Comparison of ENCODE assay signal across 22 cellular contexts in the genomic region with DNA sequence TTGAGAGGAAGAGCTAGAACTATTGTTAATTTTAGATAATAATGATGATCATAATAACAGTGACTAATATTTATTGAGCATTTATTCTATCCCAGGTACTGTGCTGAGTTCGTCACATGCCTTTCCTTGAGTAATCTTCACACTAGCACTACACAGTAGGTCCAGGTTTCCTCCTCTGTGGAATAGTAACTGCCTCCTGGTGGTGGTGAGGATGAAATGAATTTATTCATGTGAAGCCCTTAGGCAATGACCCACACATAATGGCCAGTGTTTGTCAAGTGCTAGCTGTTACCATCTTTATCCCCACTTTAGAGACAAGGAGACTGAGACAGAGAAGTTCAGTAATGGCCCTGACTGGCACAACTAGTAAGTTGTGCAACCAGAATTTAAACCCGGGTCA. TPM values are rescaled to one million over a fixed set of nuclear protein-coding genes. Genes with fewer than 3 reads are reported as not detected.
DNase-seq lines count a peak whose midpoint lies in the region; ATAC-seq, FAIRE-seq and TF ChIP-seq lines count a peak whose summit lies in the region.
"Had no signal": no experiment of that assay in that cellular context is flagged by ENCODE, and none has a peak within 500 bp of the region (broad histone marks: within the 10 kb centered on the region; RNA-seq: fewer than 3 reads in every experiment).

No MANE protein-coding gene starts in this region.

- CTCF ChIA-PET in activated naive CD4-positive, alpha-beta T cell treated with anti-CD3 and anti-CD28 coated beads, Interleukin-2, amount 10 ng/mL, durations not matched to agents 7 days and 5 days (lab: Charles Lee) = interaction anchor here (0.6 to 2.2 kb wide), 5 partner anchors 30 to 271 kb away, joined by 3 to 6 read pairs (median 3); no protein-coding TSS in a partner anchor
- CTCF ChIA-PET in PC-3 (lab: Charles Lee) = no interaction called here

- H3K4me3 ChIP-seq in PC-3 (ENCODE audit: low read length) (no peak overlapping the region), fibroblast of mammary gland (ENCODE audit: control insufficient read depth, low read depth, low read length) (no peak overlapping the region), mucosa of descending colon (no peak overlapping the region), spleen (no peak overlapping the region)
- H3K4me3 ChIP-seq: ascending aorta, left ventricle myocardium inferior, right atrium auricular region, tibial nerve had no signal

- 76 to 93% (median 88%) methylated on average over 2 of the region's 2 CpGs for WGBS in spleen, 5 donors

- no peak overlapping the region for H3K9ac ChIP-seq in PC-3 (ENCODE audit: low read length)

- no peak for ATAC-seq in activated naive CD4-positive, alpha-beta T cell treated with anti-CD3 and anti-CD28 coated beads, Interleukin-2, amount 50 U/mL, for 72 hours
- ATAC-seq in PC-3 (no peak), mucosa of descending colon (no peak)
- ATAC-seq: CD8-positive, alpha-beta T cell had no signal

- no peak overlapping the region for H3K4me3 Mint-ChIP-seq in activated naive CD4-positive, alpha-beta T cell treated with anti-CD3 and anti-CD28 coated beads, Interleukin-2, amount 10 ng/mL, durations not matched to agents 7 days and 5 days
- no peak overlapping the region for H3K4me3 Mint-ChIP-seq in type B pancreatic cell
- H3K4me3 Mint-ChIP-seq: activated naive CD4-positive, alpha-beta T cell treated with anti-CD3 and anti-CD28 coated beads for 36 hours; CD8-positive, alpha-beta T cell had no signal

- no peak for TF ChIP-seq POLR2A in spleen (IDR thresholded peaks at IDR 0.05)

- no peak for DNase-seq in activated naive CD4-positive, alpha-beta T cell treated with anti-CD3 and anti-CD28 coated beads, Interleukin-2, amount 10 ng/mL, durations not matched to agents 7 days and 5 days
- no peak for DNase-seq in activated naive CD4-positive, alpha-beta T cell treated with anti-CD3 and anti-CD28 coated beads, Interleukin-2, amount 50 U/mL, for 72 hours (ENCODE audit: low spot score in 2 of 2)
- DNase-seq in PC-3 = peak; percentile 28
- DNase-seq in fibroblast of mammary gland (ENCODE audit: low read depth) = no peak
- no peak for DNase-seq in type B pancreatic cell (ENCODE audit: extremely low spot score, unreplicated experiment)
- DNase-seq in RCC 7860 (ENCODE audit: low spot score) = no peak
- no peak for DNase-seq in mucosa of descending colon
- DNase-seq in spleen = no peak
- DNase-seq: activated CD4-positive, alpha-beta T cell treated with anti-CD3 and anti-CD28 coated beads, Interleukin-2, amount 50 U/mL, for 48 hours; activated naive CD4-positive, alpha-beta T cell treated with anti-CD3 and anti-CD28 coated beads for 36 hours; CD8-positive, alpha-beta T cell; DMS79; left ventricle myocardium inferior; NCI-H1092 treated with DMSO at 0.1 percent for 48 hours; NCI-H2171; stimulated activated naive CD4-positive, alpha-beta T cell had no signal

- H3K27ac Mint-ChIP-seq in activated naive CD4-positive, alpha-beta T cell treated with anti-CD3 and anti-CD28 coated beads, Interleukin-2, amount 10 ng/mL, durations not matched to agents 7 days and 5 days = peak overlapping the region; percentile 65
- H3K27ac Mint-ChIP-seq in activated naive CD4-positive, alpha-beta T cell treated with anti-CD3 and anti-CD28 coated beads, Interleukin-2, amount 50 U/mL, for 72 hours = no peak overlapping the region
- H3K27ac Mint-ChIP-seq in type B pancreatic cell = no peak overlapping the region
- H3K27ac Mint-ChIP-seq: activated naive CD4-positive, alpha-beta T cell treated with anti-CD3 and anti-CD28 coated beads for 36 hours had no signal

- H3K4me1 ChIP-seq in PC-3 (ENCODE audit: insufficient read depth, low read length) (peaks cover 31% of the 10 kb centered on the region), mucosa of descending colon (ENCODE audit: low read depth) (peaks cover 40% of the 10 kb centered on the region), spleen (peaks cover 8 to 45% (median 18%) of the 10 kb centered on the region in 6 donors)

- H3K27ac ChIP-seq in PC-3 (ENCODE audit: low read length) (no peak overlapping the region), spleen (no peak overlapping the region)
- H3K27ac ChIP-seq: ascending aorta, left ventricle myocardium inferior, right atrium auricular region, tibial nerve had no signal

- H3K9me3 ChIP-seq in PC-3 (ENCODE audit: low read length) (no peaks in the 10 kb centered on the region), mucosa of descending colon (no peaks in the 10 kb centered on the region), spleen (no peaks in the 10 kb centered on the region)
- H3K9me3 ChIP-seq: ascending aorta, left ventricle myocardium inferior, right atrium auricular region, tibial nerve had no signal

- H3K9me2 ChIP-seq in PC-3 (replicated peaks; ENCODE audit: low read length) = no peaks in the 10 kb centered on the region

- no peaks in the 10 kb centered on the region for H3K27me3 Mint-ChIP-seq in activated naive CD4-positive, alpha-beta T cell treated with anti-CD3 and anti-CD28 coated beads, Interleukin-2, amount 10 ng/mL, durations not matched to agents 7 days and 5 days
- no peaks in the 10 kb centered on the region for H3K27me3 Mint-ChIP-seq in type B pancreatic cell

- no peak overlapping the region for H3K4me2 ChIP-seq in PC-3 (ENCODE audit: low read length)

- H2AFZ ChIP-seq in PC-3 (ENCODE audit: low read length) = no peak overlapping the region

- H3K36me3 ChIP-seq in PC-3 (ENCODE audit: low read depth, low read length) (peaks cover 22% of the 10 kb centered on the region), mucosa of descending colon (ENCODE audit: low read depth) (no peaks in the 10 kb centered on the region), spleen (peaks cover 0 to 74% (median 35%) of the 10 kb centered on the region in 6 donors)
- H3K36me3 ChIP-seq: ascending aorta, right atrium auricular region had no signal

- TF ChIP-seq CTCF in PC-3 (conservative IDR thresholded peaks at IDR 0.05; ENCODE audit: low read depth, low read length) (peak; percentile 51), fibroblast of mammary gland (conservative IDR thresholded peaks at IDR 0.05; ENCODE audit: control insufficient read depth, insufficient read depth, low read depth, low read length) (peak; percentile 17), type B pancreatic cell (conservative IDR thresholded peaks at IDR 0.05) (peak; percentile 40), mucosa of descending colon (IDR thresholded peaks at IDR 0.05) (no peak), spleen (IDR thresholded peaks at IDR 0.05 in 8 of 11, conservative IDR thresholded peaks at IDR 0.05 in 3 of 11) (no peak)

- no peaks in the 10 kb centered on the region for H3K9me3 Mint-ChIP-seq in activated naive CD4-positive, alpha-beta T cell treated with anti-CD3 and anti-CD28 coated beads, Interleukin-2, amount 10 ng/mL, durations not matched to agents 7 days and 5 days
- no peaks in the 10 kb centered on the region for H3K9me3 Mint-ChIP-seq in activated naive CD4-positive, alpha-beta T cell treated with anti-CD3 and anti-CD28 coated beads, Interleukin-2, amount 50 U/mL, for 72 hours
- H3K9me3 Mint-ChIP-seq in type B pancreatic cell = no peaks in the 10 kb centered on the region
- H3K9me3 Mint-ChIP-seq: activated naive CD4-positive, alpha-beta T cell treated with anti-CD3 and anti-CD28 coated beads for 36 hours; CD8-positive, alpha-beta T cell had no signal

- BruUV-seq in PC-3 (replicated peaks; lab: Mats Ljungman, UMichigan) = no TSS peak

- H3F3A ChIP-seq in PC-3 (ENCODE audit: low read length, unreplicated experiment) = peaks cover 10% of the 10 kb centered on the region

- no peak for FAIRE-seq in RCC 7860 (lab: Jason Lieb, UNC)
- FAIRE-seq: endometrium, GM18507, H54 had no signal

- H3K4me1 Mint-ChIP-seq in activated naive CD4-positive, alpha-beta T cell treated with anti-CD3 and anti-CD28 coated beads, Interleukin-2, amount 10 ng/mL, durations not matched to agents 7 days and 5 days = peaks cover 62% of the 10 kb centered on the region
- H3K4me1 Mint-ChIP-seq in type B pancreatic cell (ENCODE audit: unreplicated experiment) = peaks cover 19% of the 10 kb centered on the region

- intact Hi-C loops in PC-3 (cut with micrococcal nuclease) (no loop called here), mucosa of descending colon (cut with DNase I, micrococcal nuclease) (no loop called here), spleen (cut with DNase I; ENCODE audit: low total_unique reads) (no loop called here)

- peaks cover 46% of the 10 kb centered on the region for H3K79me2 ChIP-seq in PC-3 (ENCODE audit: low read length)

- H3K27me3 ChIP-seq in PC-3 (ENCODE audit: low read length) = no peaks in the 10 kb centered on the region
- H3K27me3 ChIP-seq in spleen (replicated peaks in 1 of 7) = no peaks in the 10 kb centered on the region
- H3K27me3 ChIP-seq: ascending aorta, right atrium auricular region, tibial nerve had no signal

- POLR2A ChIA-PET in PC-3 (lab: Charles Lee; ENCODE audit: unreplicated experiment) = no interaction called here

- peaks cover 75% of the 10 kb centered on the region for H3K36me3 Mint-ChIP-seq in activated naive CD4-positive, alpha-beta T cell treated with anti-CD3 and anti-CD28 coated beads, Interleukin-2, amount 10 ng/mL, durations not matched to agents 7 days and 5 days
- H3K36me3 Mint-ChIP-seq in activated naive CD4-positive, alpha-beta T cell treated with anti-CD3 and anti-CD28 coated beads, Interleukin-2, amount 50 U/mL, for 72 hours = peaks cover 30 to 62% of the 10 kb centered on the region in 2 donors
- peaks cover 12% of the 10 kb centered on the region for H3K36me3 Mint-ChIP-seq in type B pancreatic cell

- H4K20me1 ChIP-seq in PC-3 (ENCODE audit: low read length) = no peaks in the 10 kb centered on the region

RNA-seq across cellular contexts. Expression of a gene that starts 5.9 kb away (rescaled TPM):
- 10 to 100 TPM; 40.7 to 66.1 TPM for total RNA-seq in activated naive CD4-positive, alpha-beta T cell treated with anti-CD3 and anti-CD28 coated beads, Interleukin-2, amount 50 U/mL, for 72 hours
- 35.2 and 43.7 TPM in 2 replicates for total RNA-seq in PC-3 (2014; rRNA removed)
- 17.5 and 21.3 TPM in 2 replicates for total RNA-seq in type B pancreatic cell (ENCODE audit: low replicate concordance)
- total RNA-seq in mucosa of descending colon = 10 to 100 TPM; 38.3 to 52.5 (median 40.7) TPM
- 10 to 100 TPM; 19.6 to 49.2 (median 25.4) TPM for total RNA-seq in spleen
- 1 to 10 TPM; 5.3 to 6.4 (median 5.7) TPM for polyA plus RNA-seq in spleen

RNA-seq across cellular contexts. Expression of a gene that starts 7.9 kb away (rescaled TPM):
- 1 to 10 TPM; 6.1 to 7.0 TPM for total RNA-seq in activated naive CD4-positive, alpha-beta T cell treated with anti-CD3 and anti-CD28 coated beads, Interleukin-2, amount 50 U/mL, for 72 hours
- total RNA-seq in PC-3 (2014; rRNA removed) (12.8 and 14.9 TPM in 2 replicates), type B pancreatic cell (ENCODE audit: low replicate concordance) (7.2 and 8.7 TPM in 2 replicates), mucosa of descending colon (10 to 100 TPM; 15.9 to 25.4 (median 17.9) TPM), spleen (1 to 10 TPM; 1.5 to 5.8 (median 5.1) TPM)
- polyA plus RNA-seq in spleen = 1 to 10 TPM; 1.8 to 3.0 (median 2.3) TPM

Comparison
In these comparisons a context has a peak if more than half of its experiments do, and no peak if none do; other contexts are left out.
1. CTCF ChIP-seq: peak in PC-3 (single experiment), fibroblast of mammary gland (single experiment) and type B pancreatic cell (single experiment); none in mucosa of descending colon (single experiment) and spleen (0 of 11).